In the genomic region with DNA sequence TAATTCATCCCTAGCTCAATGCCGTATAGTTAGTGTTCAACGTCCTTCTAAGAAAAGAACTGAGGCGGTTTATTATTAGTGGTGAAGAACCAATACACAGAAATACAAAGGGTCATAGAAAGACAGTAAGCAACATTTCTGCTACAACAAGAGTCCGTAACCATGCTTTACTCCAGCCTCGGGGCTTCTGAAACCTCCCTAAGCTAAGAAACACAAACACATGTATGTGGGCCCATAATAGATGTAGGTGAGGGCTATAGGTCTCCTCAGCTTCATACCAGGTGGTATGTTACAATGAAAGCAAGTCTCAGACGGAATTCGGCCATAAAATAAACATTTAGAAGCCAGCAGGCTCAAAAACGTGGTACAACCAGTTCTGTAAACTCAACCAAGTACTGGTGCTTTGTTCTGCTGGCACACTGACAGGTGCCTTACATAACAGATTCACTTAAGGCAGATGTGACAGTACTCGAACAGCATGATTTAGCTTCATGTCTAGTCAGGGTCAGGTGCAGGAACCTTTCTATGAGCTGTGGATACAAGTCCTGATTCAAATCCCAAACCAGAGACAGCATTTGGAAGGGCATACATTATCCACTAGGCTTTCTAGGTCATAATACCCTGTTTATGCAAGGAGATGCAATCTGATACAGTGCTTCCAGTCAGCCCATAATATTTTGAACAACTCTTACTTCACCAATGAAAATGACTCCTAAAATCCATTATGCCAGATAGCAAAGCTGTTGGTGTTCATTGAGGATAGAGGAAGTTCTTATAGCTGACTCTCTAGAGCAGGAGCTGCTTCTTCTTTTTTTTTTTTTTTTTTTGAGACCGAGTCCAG, we compare ENCODE assay signal across 9 cellular contexts.
DNase-seq lines count a peak whose midpoint lies in the region; ATAC-seq and TF ChIP-seq lines count a peak whose summit lies in the region.
"Had no signal": no experiment of that assay in that cellular context is flagged by ENCODE, and none has a peak within 500 bp of the region (broad histone marks: within the 10 kb centered on the region; RNA-seq: fewer than 3 reads in every experiment).

No MANE protein-coding gene starts in this region.

- peaks cover 0 to 3% (median 0%) of the 10 kb centered on the region in 8 donors for H3K9me3 Mint-ChIP-seq in CD4-positive, alpha-beta memory T cell
- H3K9me3 Mint-ChIP-seq: HFFc6 had no signal

- peaks cover 0 to 1% of the 10 kb centered on the region in 2 donors for H3K27me3 Mint-ChIP-seq in CD4-positive, alpha-beta memory T cell

- POLR2A ChIA-PET in CD4-positive, alpha-beta memory T cell (lab: Charles Lee; ENCODE audit: partially characterized antibody): no interaction called here

- TF ChIP-seq CTCF in MM.1S (IDR thresholded peaks at IDR 0.05; ENCODE audit: low read length): no peak

- no peaks in the 10 kb centered on the region for H3K79me2 ChIP-seq in MM.1S (ENCODE audit: low read length)

- peak overlapping the region; percentile 28 for H2AFZ ChIP-seq in MM.1S (ENCODE audit: low read length)

- peaks cover 26% of the 10 kb centered on the region for H3F3A ChIP-seq in MM.1S (ENCODE audit: insufficient read depth, low read length)

- H3K9ac ChIP-seq in MM.1S (ENCODE audit: low read length) (peak overlapping the region; percentile 65), stomach smooth muscle (ENCODE audit: low read length in 2 of 2) (peak overlapping the region in 1 of 2 donors; percentile 55)

- H3K9me2 ChIP-seq in MM.1S (replicated peaks; ENCODE audit: insufficient read depth, low read length): no peaks in the 10 kb centered on the region

- no peaks in the 10 kb centered on the region for H3K36me3 Mint-ChIP-seq in CD4-positive, alpha-beta memory T cell

- ATAC-seq in right cardiac atrium: peak; percentile 12 to 40

- H3K27ac Mint-ChIP-seq in CD4-positive, alpha-beta memory T cell: no peak overlapping the region
- H3K27ac Mint-ChIP-seq: HFFc6 had no signal

- intact Hi-C loops in right cardiac atrium (cut with DNase I): no loop called here
- intact Hi-C loops in CD4-positive, alpha-beta memory T cell (cut with micrococcal nuclease): no loop called here

- H3K27me3 ChIP-seq in MM.1S (replicated peaks; ENCODE audit: insufficient read depth, low read length) (no peaks in the 10 kb centered on the region), right cardiac atrium (ENCODE audit: control insufficient read depth, insufficient read depth) (no peaks in the 10 kb centered on the region), stomach smooth muscle (ENCODE audit: control insufficient read depth in 1 of 2, insufficient read depth in 2 of 2, low read length in 2 of 2) (no peaks in the 10 kb centered on the region)
- H3K27me3 ChIP-seq in CD4-positive, alpha-beta memory T cell (ENCODE audit: insufficient read depth, low read length): no peaks in the 10 kb centered on the region

- H3K27ac ChIP-seq in MM.1S (ENCODE audit: low read length) (peak overlapping the region; percentile 85), right cardiac atrium (ENCODE audit: low read length) (peak overlapping the region; percentile 48), stomach smooth muscle (ENCODE audit: low read length) (peak overlapping the region; percentile 80)
- H3K27ac ChIP-seq in CD4-positive, alpha-beta memory T cell (ENCODE audit: low read depth, low read length): no peak overlapping the region

- peak overlapping the region; percentile 87 for H3K4me2 ChIP-seq in MM.1S (ENCODE audit: low read depth, low read length)

- H4K20me1 ChIP-seq in MM.1S (ENCODE audit: insufficient read depth, low read length): no peaks in the 10 kb centered on the region

- H3K4me3 ChIP-seq in MM.1S (ENCODE audit: low read length) (peak overlapping the region; percentile 29), right cardiac atrium (ENCODE audit: low read length) (no peak overlapping the region), stomach smooth muscle (ENCODE audit: low read length in 2 of 2) (peak overlapping the region in 1 of 2 donors; percentile 16)
- H3K4me3 ChIP-seq in CD4-positive, alpha-beta memory T cell (ENCODE audit: low read length in 2 of 2): no peak overlapping the region

- peak; percentile 61 for DNase-seq in MM.1S
- DNase-seq in SHP77 (lab: John Stamatoyannopoulos, UW): peak; percentile 31 to 53
- peak in 1 of 3 donors; percentile 59 for DNase-seq in right cardiac atrium
- DNase-seq in NCI-H1105 treated with DMSO at 0.1 percent for 48 hours (lab: John Stamatoyannopoulos, UW): no peak
- DNase-seq in CD4-positive, alpha-beta memory T cell: no peak
- no peak for DNase-seq in iPS-NIHi11 (ENCODE audit: low spot score)
- no peak for DNase-seq in T-helper 9 cell
- DNase-seq: HFFc6 had no signal

- CTCF ChIA-PET in CD4-positive, alpha-beta memory T cell (lab: Charles Lee; ENCODE audit: partially characterized antibody): no interaction called here

- WGBS in right cardiac atrium: 70% methylated on average over 10 of the region's 10 CpGs

- H3K4me3 Mint-ChIP-seq in CD4-positive, alpha-beta memory T cell: no peak overlapping the region
- H3K4me3 Mint-ChIP-seq: HFFc6 had no signal

- H3K4me1 ChIP-seq in MM.1S (ENCODE audit: low read length): peaks cover 52% of the 10 kb centered on the region
- peaks cover 3% of the 10 kb centered on the region for H3K4me1 ChIP-seq in right cardiac atrium (ENCODE audit: control insufficient read depth, insufficient read depth, low read length)
- H3K4me1 ChIP-seq in stomach smooth muscle (ENCODE audit: control insufficient read depth, insufficient read depth, low read length): peaks cover 20% of the 10 kb centered on the region
- no peaks in the 10 kb centered on the region for H3K4me1 ChIP-seq in CD4-positive, alpha-beta memory T cell (ENCODE audit: insufficient read depth, low read length)

- H3K4me1 Mint-ChIP-seq in CD4-positive, alpha-beta memory T cell: peaks cover 5 to 17% (median 12%) of the 10 kb centered on the region in 4 donors

- H3K9me3 ChIP-seq in MM.1S (replicated peaks; ENCODE audit: insufficient read depth, low read length): no peaks in the 10 kb centered on the region
- H3K9me3 ChIP-seq in right cardiac atrium (ENCODE audit: control insufficient read depth, low read length): no peaks in the 10 kb centered on the region
- no peaks in the 10 kb centered on the region for H3K9me3 ChIP-seq in stomach smooth muscle (ENCODE audit: control insufficient read depth in 2 of 2, low read length in 2 of 2)
- no peaks in the 10 kb centered on the region for H3K9me3 ChIP-seq in CD4-positive, alpha-beta memory T cell (ENCODE audit: control insufficient read depth in 1 of 2, low read length in 2 of 2)

- no peaks in the 10 kb centered on the region for H3K36me3 ChIP-seq in MM.1S (replicated peaks; ENCODE audit: insufficient read depth, low read length)
- no peaks in the 10 kb centered on the region for H3K36me3 ChIP-seq in stomach smooth muscle (ENCODE audit: control insufficient read depth in 2 of 2, insufficient read depth in 2 of 2, low read length in 2 of 2)
- H3K36me3 ChIP-seq in CD4-positive, alpha-beta memory T cell (ENCODE audit: insufficient read depth, low read length): no peaks in the 10 kb centered on the region

Comparison
In these comparisons a context has a peak if more than half of its experiments do, and no peak if none do; other contexts are left out.
1. DNase-seq: peak in MM.1S (single experiment) and SHP77 (2 of 2); none in NCI-H1105 treated with DMSO at 0.1 percent for 48 hours (single experiment), CD4-positive, alpha-beta memory T cell (0 of 5), iPS-NIHi11 (single experiment) and T-helper 9 cell (single experiment).